ENCODE assay signal across 1 cellular context in genomic region chr13:28530729-28531194, GRCh38.
TF ChIP-seq lines count a peak whose summit lies in the region.

No MANE protein-coding gene starts in this region.

TF ChIP-seq in H1, 55 proteins besides CTCF, POLR2A, EP300 and RAD21 (continued from another document):
- TF ChIP-seq, protein P1, sequence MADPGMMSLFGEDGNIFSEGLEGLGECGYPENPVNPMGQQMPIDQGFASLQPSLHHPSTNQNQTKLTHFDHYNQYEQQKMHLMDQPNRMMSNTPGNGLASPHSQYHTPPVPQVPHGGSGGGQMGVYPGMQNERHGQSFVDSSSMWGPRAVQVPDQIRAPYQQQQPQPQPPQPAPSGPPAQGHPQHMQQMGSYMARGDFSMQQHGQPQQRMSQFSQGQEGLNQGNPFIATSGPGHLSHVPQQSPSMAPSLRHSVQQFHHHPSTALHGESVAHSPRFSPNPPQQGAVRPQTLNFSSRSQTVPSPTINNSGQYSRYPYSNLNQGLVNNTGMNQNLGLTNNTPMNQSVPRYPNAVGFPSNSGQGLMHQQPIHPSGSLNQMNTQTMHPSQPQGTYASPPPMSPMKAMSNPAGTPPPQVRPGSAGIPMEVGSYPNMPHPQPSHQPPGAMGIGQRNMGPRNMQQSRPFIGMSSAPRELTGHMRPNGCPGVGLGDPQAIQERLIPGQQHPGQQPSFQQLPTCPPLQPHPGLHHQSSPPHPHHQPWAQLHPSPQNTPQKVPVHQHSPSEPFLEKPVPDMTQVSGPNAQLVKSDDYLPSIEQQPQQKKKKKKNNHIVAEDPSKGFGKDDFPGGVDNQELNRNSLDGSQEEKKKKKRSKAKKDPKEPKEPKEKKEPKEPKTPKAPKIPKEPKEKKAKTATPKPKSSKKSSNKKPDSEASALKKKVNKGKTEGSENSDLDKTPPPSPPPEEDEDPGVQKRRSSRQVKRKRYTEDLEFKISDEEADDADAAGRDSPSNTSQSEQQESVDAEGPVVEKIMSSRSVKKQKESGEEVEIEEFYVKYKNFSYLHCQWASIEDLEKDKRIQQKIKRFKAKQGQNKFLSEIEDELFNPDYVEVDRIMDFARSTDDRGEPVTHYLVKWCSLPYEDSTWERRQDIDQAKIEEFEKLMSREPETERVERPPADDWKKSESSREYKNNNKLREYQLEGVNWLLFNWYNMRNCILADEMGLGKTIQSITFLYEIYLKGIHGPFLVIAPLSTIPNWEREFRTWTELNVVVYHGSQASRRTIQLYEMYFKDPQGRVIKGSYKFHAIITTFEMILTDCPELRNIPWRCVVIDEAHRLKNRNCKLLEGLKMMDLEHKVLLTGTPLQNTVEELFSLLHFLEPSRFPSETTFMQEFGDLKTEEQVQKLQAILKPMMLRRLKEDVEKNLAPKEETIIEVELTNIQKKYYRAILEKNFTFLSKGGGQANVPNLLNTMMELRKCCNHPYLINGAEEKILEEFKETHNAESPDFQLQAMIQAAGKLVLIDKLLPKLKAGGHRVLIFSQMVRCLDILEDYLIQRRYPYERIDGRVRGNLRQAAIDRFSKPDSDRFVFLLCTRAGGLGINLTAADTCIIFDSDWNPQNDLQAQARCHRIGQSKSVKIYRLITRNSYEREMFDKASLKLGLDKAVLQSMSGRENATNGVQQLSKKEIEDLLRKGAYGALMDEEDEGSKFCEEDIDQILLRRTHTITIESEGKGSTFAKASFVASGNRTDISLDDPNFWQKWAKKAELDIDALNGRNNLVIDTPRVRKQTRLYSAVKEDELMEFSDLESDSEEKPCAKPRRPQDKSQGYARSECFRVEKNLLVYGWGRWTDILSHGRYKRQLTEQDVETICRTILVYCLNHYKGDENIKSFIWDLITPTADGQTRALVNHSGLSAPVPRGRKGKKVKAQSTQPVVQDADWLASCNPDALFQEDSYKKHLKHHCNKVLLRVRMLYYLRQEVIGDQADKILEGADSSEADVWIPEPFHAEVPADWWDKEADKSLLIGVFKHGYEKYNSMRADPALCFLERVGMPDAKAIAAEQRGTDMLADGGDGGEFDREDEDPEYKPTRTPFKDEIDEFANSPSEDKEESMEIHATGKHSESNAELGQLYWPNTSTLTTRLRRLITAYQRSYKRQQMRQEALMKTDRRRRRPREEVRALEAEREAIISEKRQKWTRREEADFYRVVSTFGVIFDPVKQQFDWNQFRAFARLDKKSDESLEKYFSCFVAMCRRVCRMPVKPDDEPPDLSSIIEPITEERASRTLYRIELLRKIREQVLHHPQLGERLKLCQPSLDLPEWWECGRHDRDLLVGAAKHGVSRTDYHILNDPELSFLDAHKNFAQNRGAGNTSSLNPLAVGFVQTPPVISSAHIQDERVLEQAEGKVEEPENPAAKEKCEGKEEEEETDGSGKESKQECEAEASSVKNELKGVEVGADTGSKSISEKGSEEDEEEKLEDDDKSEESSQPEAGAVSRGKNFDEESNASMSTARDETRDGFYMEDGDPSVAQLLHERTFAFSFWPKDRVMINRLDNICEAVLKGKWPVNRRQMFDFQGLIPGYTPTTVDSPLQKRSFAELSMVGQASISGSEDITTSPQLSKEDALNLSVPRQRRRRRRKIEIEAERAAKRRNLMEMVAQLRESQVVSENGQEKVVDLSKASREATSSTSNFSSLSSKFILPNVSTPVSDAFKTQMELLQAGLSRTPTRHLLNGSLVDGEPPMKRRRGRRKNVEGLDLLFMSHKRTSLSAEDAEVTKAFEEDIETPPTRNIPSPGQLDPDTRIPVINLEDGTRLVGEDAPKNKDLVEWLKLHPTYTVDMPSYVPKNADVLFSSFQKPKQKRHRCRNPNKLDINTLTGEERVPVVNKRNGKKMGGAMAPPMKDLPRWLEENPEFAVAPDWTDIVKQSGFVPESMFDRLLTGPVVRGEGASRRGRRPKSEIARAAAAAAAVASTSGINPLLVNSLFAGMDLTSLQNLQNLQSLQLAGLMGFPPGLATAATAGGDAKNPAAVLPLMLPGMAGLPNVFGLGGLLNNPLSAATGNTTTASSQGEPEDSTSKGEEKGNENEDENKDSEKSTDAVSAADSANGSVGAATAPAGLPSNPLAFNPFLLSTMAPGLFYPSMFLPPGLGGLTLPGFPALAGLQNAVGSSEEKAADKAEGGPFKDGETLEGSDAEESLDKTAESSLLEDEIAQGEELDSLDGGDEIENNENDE (IDR thresholded peaks at IDR 0.05; ENCODE audit: insufficient replicate concordance, low read length): no peak
- no peak for TF ChIP-seq SAP30 (IDR thresholded peaks at IDR 0.05; ENCODE audit: insufficient read depth, insufficient replicate concordance, low read length)
- no peak; the same call in 1 of the 2 replicates for TF ChIP-seq RBBP5 (IDR thresholded peaks at IDR 0.05; ENCODE audit: borderline replicate concordance, low read depth, low read length)
